Comparison of ENCODE assay signal across 32 cellular contexts in the genomic region with DNA sequence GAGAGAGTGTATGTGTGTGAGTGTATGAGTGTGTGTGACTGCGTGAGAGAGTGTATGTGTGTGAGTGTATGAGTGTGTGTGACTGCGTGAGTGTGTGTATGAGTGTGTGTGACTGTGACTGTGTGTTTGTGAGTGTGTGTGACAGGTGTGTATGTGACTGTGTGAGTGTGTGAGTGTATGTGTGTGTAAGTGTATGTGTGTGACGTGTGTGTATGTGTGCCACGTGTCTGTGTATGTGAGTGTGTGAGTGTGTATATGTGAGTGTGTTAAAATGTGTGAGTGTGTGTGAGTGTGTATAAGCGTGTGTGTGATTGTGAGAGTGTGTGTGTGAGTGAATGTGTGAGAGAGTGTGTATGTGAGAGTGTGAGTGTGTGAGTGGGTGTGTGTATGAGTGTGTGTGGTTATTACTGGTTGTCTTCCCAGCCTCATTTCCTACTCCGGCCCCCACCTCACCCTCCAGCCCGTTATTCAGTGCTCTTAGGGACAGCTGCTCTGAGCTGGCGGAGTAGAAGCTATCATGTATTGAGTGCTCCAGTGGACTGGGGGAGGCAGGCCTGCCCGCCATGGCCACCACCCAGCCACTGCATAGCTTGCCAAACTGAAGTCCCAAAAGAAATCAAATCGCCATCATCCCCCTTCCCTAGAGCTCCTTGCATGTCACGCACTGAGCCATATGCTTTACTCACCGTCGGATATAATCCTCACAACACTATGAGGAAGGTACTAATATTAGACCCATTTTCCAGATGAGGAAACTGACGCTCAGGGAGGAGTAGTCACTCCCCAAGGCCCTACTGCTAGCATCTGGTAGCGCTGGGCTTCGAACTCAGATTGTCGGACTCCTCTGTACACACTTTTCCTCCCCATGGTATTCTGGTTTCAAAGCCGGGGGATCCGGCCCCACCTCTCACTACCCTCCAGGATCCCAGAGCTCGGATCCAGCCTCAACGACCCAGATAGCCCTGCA. TPM values are rescaled to one million over a fixed set of nuclear protein-coding genes. Genes with fewer than 3 reads are reported as not detected.
A peak's percentile ranks its signal among the peaks of the same experiment; 100 is the strongest.
DNase-seq lines count a peak whose midpoint lies in the region; ATAC-seq, FAIRE-seq and TF ChIP-seq lines count a peak whose summit lies in the region.
"Had no signal": no experiment of that assay in that cellular context is flagged by ENCODE, and none has a peak within 500 bp of the region (broad histone marks: within the 10 kb centered on the region; RNA-seq: fewer than 3 reads in every experiment).

No MANE protein-coding gene starts in this region.

- TF ChIP-seq CTCF in cardiac muscle cell (IDR thresholded peaks at IDR 0.05; ENCODE audit: low read depth, low read length) (no peak), GM12878 (IDR thresholded peaks at IDR 0.05 in 2 of 3, conservative IDR thresholded peaks at IDR 0.05 in 1 of 3; ENCODE audit: control insufficient read depth in 2 of 3, extremely low read depth in 1 of 3, insufficient read depth in 1 of 3, low read depth in 3 of 3, low read length in 3 of 3) (no peak), upper lobe of right lung (IDR thresholded peaks at IDR 0.05) (no peak), pancreas (IDR thresholded peaks at IDR 0.05) (no peak), gastroesophageal sphincter (IDR thresholded peaks at IDR 0.05) (no peak)

- in situ Hi-C loops in GM12878 (cut with MboI): loop anchor here (5.0 kb wide), 1 partner anchor 382 kb away; no protein-coding TSS in a partner anchor

- no peaks in the 10 kb centered on the region for H4K20me1 ChIP-seq in GM12878 (ENCODE audit: control insufficient read depth, insufficient read depth)

- H2AFZ ChIP-seq in GM12878 (ENCODE audit: control insufficient read depth, low read depth, low read length): no peak overlapping the region

- H3K79me2 ChIP-seq in GM12878 (ENCODE audit: control insufficient read depth, insufficient read depth, low read length): no peaks in the 10 kb centered on the region
- no peaks in the 10 kb centered on the region for H3K79me2 ChIP-seq in mesendoderm (ENCODE audit: control insufficient read depth, insufficient read depth, low read length)

- H3K9me3 ChIP-seq in cardiac muscle cell (ENCODE audit: low read depth) (no peaks in the 10 kb centered on the region), GM12878 (replicated peaks; ENCODE audit: control insufficient read depth, insufficient read depth, low read length) (no peaks in the 10 kb centered on the region), upper lobe of right lung (no peaks in the 10 kb centered on the region), pancreas (no peaks in the 10 kb centered on the region), gastroesophageal sphincter (no peaks in the 10 kb centered on the region)
- H3K9me3 ChIP-seq: Peyer's patch, upper lobe of left lung had no signal

- no TSS peak for BruUV-seq in GM12878 (replicated peaks; lab: Mats Ljungman, UMichigan)

- H3K4me2 ChIP-seq in GM12878 (ENCODE audit: control insufficient read depth, insufficient read depth): no peak overlapping the region
- no peak overlapping the region for H3K4me2 ChIP-seq in mesendoderm (ENCODE audit: low read length)

- H3K23ac ChIP-seq in mesendoderm (ENCODE audit: low read length): no peak overlapping the region

- no peak overlapping the region for H4K5ac ChIP-seq in mesendoderm (ENCODE audit: low read length)

- TF ChIP-seq EP300 in GM12878 (IDR thresholded peaks at IDR 0.05; ENCODE audit: borderline replicate concordance in 1 of 2, control insufficient read depth in 1 of 2, low read depth in 2 of 2, low read length in 2 of 2): no peak
- no peak for TF ChIP-seq EP300 in gastroesophageal sphincter (IDR thresholded peaks at IDR 0.05)

- FAIRE-seq in GM12878 (lab: Jason Lieb, UNC) (peak; percentile 70), pancreas (lab: Jason Lieb, UNC) (no peak)
- FAIRE-seq: A204.1, endothelial cell of umbilical vein, frontal cortex had no signal

- H3K9ac ChIP-seq in GM12878 (ENCODE audit: control insufficient read depth, insufficient read depth, low read length) (no peak overlapping the region), mesendoderm (ENCODE audit: low read length) (no peak overlapping the region)

- no peaks in the 10 kb centered on the region for H3K79me1 ChIP-seq in mesendoderm (ENCODE audit: low read length)

- H3K4me1 ChIP-seq in cardiac muscle cell (ENCODE audit: low read depth) (peaks cover 51% of the 10 kb centered on the region), GM12878 (ENCODE audit: control insufficient read depth, insufficient read depth, low read length) (no peaks in the 10 kb centered on the region), mesendoderm (ENCODE audit: control insufficient read depth, low read depth, low read length) (no peaks in the 10 kb centered on the region), upper lobe of right lung (no peaks in the 10 kb centered on the region), pancreas (no peaks in the 10 kb centered on the region), gastroesophageal sphincter (no peaks in the 10 kb centered on the region)
- H3K4me1 ChIP-seq: Peyer's patch, upper lobe of left lung had no signal

- H3K27ac ChIP-seq in cardiac muscle cell (peak overlapping the region; percentile 95), GM12878 (ENCODE audit: control insufficient read depth, insufficient read depth) (no peak overlapping the region), mesendoderm (ENCODE audit: low read depth, low read length) (no peak overlapping the region), upper lobe of right lung (no peak overlapping the region), pancreas (no peak overlapping the region), gastroesophageal sphincter (no peak overlapping the region)
- H3K27ac ChIP-seq: dorsolateral prefrontal cortex, Peyer's patch, skin epidermis, upper lobe of left lung had no signal

- H3K18ac ChIP-seq in mesendoderm (ENCODE audit: low read length): no peak overlapping the region

- peak overlapping the region; percentile 7 for H3K56ac ChIP-seq in mesendoderm (ENCODE audit: low read length)

- DNase-seq in cardiac muscle cell (ENCODE audit: low read depth in 1 of 2, low spot score in 1 of 2) (no peak), Right ventricle myocardium inferior (ENCODE audit: missing footprints) (no peak), GM12878 (ENCODE audit: low read depth, low spot score) (no peak), mesendoderm (no peak), upper lobe of right lung (peak; percentile 25), pancreas (no peak)
- DNase-seq: activated CD4-positive, alpha-beta memory T cell treated with anti-CD3 and anti-CD28 coated beads, Interleukin-2, amount 10 ng/mL, durations not matched to agents 7 days and 5 days; activated naive CD4-positive, alpha-beta T cell treated with anti-CD3 and anti-CD28 coated beads, Interleukin-2, amount 50 U/mL, for 16 hours; amniotic stem cell; CD4-positive, CD25-positive, alpha-beta regulatory T cell; DMS79 treated with DMSO at 0.1 percent for 48 hours; GOT3; hypothalamus; NCI-H1417 treated with DMSO at 0.1 percent for 48 hours; NCI-H2081; NCI-H345; Peyer's patch; stimulated activated naive CD4-positive, alpha-beta T cell had no signal

- intact Hi-C loops in Right ventricle myocardium inferior (cut with DNase I) (loop anchor here (5.0 kb wide), 1 partner anchor 432 kb away; no protein-coding TSS in a partner anchor), GM12878 (cut with micrococcal nuclease; ENCODE audit: unreplicated experiment) (no loop called here), upper lobe of right lung (cut with DNase I) (loop anchor here (10.0 kb wide), 1 partner anchor 364 kb away; no protein-coding TSS in a partner anchor), pancreas (cut with DNase I) (loop anchor here in 2 of 3 donors (10.0 kb wide), 2 partner anchors 374 to 384 kb away; no protein-coding TSS in a partner anchor)

- H3K36me3 ChIP-seq in cardiac muscle cell: no peaks in the 10 kb centered on the region
- H3K36me3 ChIP-seq in GM12878 (ENCODE audit: control insufficient read depth in 2 of 2, insufficient read depth in 2 of 2, low read length in 1 of 2): no peaks in the 10 kb centered on the region
- no peaks in the 10 kb centered on the region for H3K36me3 ChIP-seq in mesendoderm (ENCODE audit: control insufficient read depth, insufficient read depth, low read length)
- no peaks in the 10 kb centered on the region for H3K36me3 ChIP-seq in upper lobe of right lung
- H3K36me3 ChIP-seq in pancreas: no peaks in the 10 kb centered on the region
- H3K36me3 ChIP-seq in gastroesophageal sphincter: no peaks in the 10 kb centered on the region
- H3K36me3 ChIP-seq: Peyer's patch, upper lobe of left lung had no signal

- H2BK120ac ChIP-seq in mesendoderm (ENCODE audit: low read depth, low read length): no peak overlapping the region

- H3K4ac ChIP-seq in mesendoderm (ENCODE audit: low read depth, low read length): no peak overlapping the region

- no peak overlapping the region for H2AK5ac ChIP-seq in mesendoderm (ENCODE audit: low read length)

- ATAC-seq in Right ventricle myocardium inferior: no peak
- ATAC-seq in GM12878: no peak
- peak; percentile 9 for ATAC-seq in upper lobe of right lung
- no peak for ATAC-seq in GM18873 (IDR thresholded peaks at IDR 0.05; ENCODE audit: low FRiP score, unreplicated experiment)
- no peak for ATAC-seq in pancreas
- ATAC-seq in gastroesophageal sphincter: no peak

- H2BK5ac ChIP-seq in mesendoderm (ENCODE audit: low read length): no peak overlapping the region

- H2BK15ac ChIP-seq in mesendoderm (replicated peaks; ENCODE audit: low read depth): no peak overlapping the region

- H3K27me3 ChIP-seq in cardiac muscle cell (no peaks in the 10 kb centered on the region), GM12878 (replicated peaks in 1 of 2; ENCODE audit: control insufficient read depth in 2 of 2, insufficient read depth in 2 of 2, low read length in 1 of 2) (no peaks in the 10 kb centered on the region), mesendoderm (ENCODE audit: insufficient read depth, low read length, poor library complexity) (no peaks in the 10 kb centered on the region), upper lobe of right lung (peaks cover 16% of the 10 kb centered on the region), pancreas (no peaks in the 10 kb centered on the region), gastroesophageal sphincter (peaks cover 50% of the 10 kb centered on the region)
- H3K27me3 ChIP-seq: Peyer's patch, upper lobe of left lung had no signal

- POLR2A ChIA-PET in GM12878 (lab: Charles Lee): no interaction called here

- H4K8ac ChIP-seq in mesendoderm (ENCODE audit: low read depth, low read length): no peak overlapping the region

- H3K4me3 ChIP-seq in cardiac muscle cell: no peak overlapping the region
- no peak overlapping the region for H3K4me3 ChIP-seq in GM12878
- H3K4me3 ChIP-seq in mesendoderm (ENCODE audit: low read length): no peak overlapping the region
- H3K4me3 ChIP-seq in upper lobe of right lung: no peak overlapping the region
- H3K4me3 ChIP-seq in pancreas: no peak overlapping the region
- H3K4me3 ChIP-seq in gastroesophageal sphincter: no peak overlapping the region
- H3K4me3 ChIP-seq: dorsolateral prefrontal cortex, Peyer's patch, skin epidermis, upper lobe of left lung had no signal

- SMC1A ChIA-PET in GM12878 (lab: Charles Lee; ENCODE audit: uncharacterized antibody, unreplicated experiment): interaction anchor here (1.2 to 1.4 kb wide), 2 partner anchors 21 to 35 kb away, joined by 3 to 6 read pairs; no protein-coding TSS in a partner anchor

- 65% methylated on average over 21 of the region's 21 CpGs for WGBS in GM12878 (ENCODE audit: insufficient coverage, insufficient replicate concordance, low lambda C conversion rate, missing lambda C conversion rate)
- 100% methylated on average over 4 of the region's 21 CpGs for WGBS in mesendoderm (ENCODE audit: extremely low coverage, insufficient coverage, low lambda C conversion rate)
- 71 to 76% methylated on average over 21 of the region's 21 CpGs for WGBS in pancreas, 2 donors
- WGBS in gastroesophageal sphincter (ENCODE audit: low coverage in 1 of 2), 2 donors: 81 to 91% methylated on average over 9 to 15 of the region's 21 CpGs

- RAD21 ChIA-PET in GM12878 (lab: Charles Lee; ENCODE audit: unreplicated experiment): no interaction called here

- no peak for TF ChIP-seq RAD21 in GM12878 (IDR thresholded peaks at IDR 0.05; ENCODE audit: insufficient read depth, low read depth, low read length)

- CTCF ChIA-PET in GM12878 (lab: Yijun Ruan, JAX): interaction anchor here (0.6 to 10.1 kb wide), 6 partner anchors 8 to 822 kb away, joined by 3 to 80 read pairs (median 4); no protein-coding TSS in a partner anchor

- no peak for TF ChIP-seq POLR2A in GM12878 (IDR thresholded peaks at IDR 0.05; ENCODE audit: low read depth, low read length)
- TF ChIP-seq POLR2A in gastroesophageal sphincter (IDR thresholded peaks at IDR 0.05): no peak

RNA-seq across cellular contexts. Expression of a gene that starts 10.3 kb away (rescaled TPM):
- total RNA-seq in cardiac muscle cell: 2.7 and 12.2 TPM in 2 replicates
- 19.8 and 65.0 TPM in 2 replicates for polyA plus RNA-seq in cardiac muscle cell
- 17,347 TPM for total RNA-seq in Right ventricle myocardium inferior
- not detected in 2 replicates for total RNA-seq in GM12878 (2013; cell fraction: nucleolus; rRNA removed)
- 0.44 and 0.62 TPM in 2 replicates for total RNA-seq in GM12878 (2014; rRNA removed)
- not detected in 2 replicates for total RNA-seq in GM12878 (2014; rRNA removed; fragmentation: Illumina TruSeq; extraction: Trizol)
- total RNA-seq in GM12878 (2021): 0.77 and 0.82 TPM in 2 replicates
- 2.1 TPM for polyA plus RNA-seq in GM12878 (2011; ENCODE audit: low read depth)
- 0.08 TPM in 1 of 2 replicates, not detected in the other for polyA plus RNA-seq in GM12878 (2011; rRNA removed)
- polyA plus RNA-seq in GM12878 (2011; cell fraction: cytosol; rRNA removed): 0.25 and 0.58 TPM in 2 replicates
- polyA plus RNA-seq in GM12878 (2011; cell fraction: nucleus; rRNA removed): 0.31 TPM in 1 of 2 replicates, not detected in the other
- polyA plus RNA-seq in GM12878 (2012): 1.3 and 1.7 TPM in 2 replicates
- polyA plus RNA-seq in GM12878 (2014; fragmentation: Illumina TruSeq; extraction: Trizol): 0.57 TPM in 1 of 2 replicates, not detected in the other
- polyA plus RNA-seq in GM12878 (2014; fragmentation: Nextera tagmentation; extraction: Ambion mirVana): 1 to 10 TPM; 1.8 TPM
- polyA plus RNA-seq in GM12878 (2014; rRNA removed): 0.46 and 0.50 TPM in 2 replicates
- polyA plus RNA-seq in GM12878 (2016; fragmentation: Nextera tagmentation; extraction: Ambion mirVana): under 1 TPM; 0.50 to 0.57 TPM
- 0.46 TPM in 1 of 2 replicates, not detected in the other for polyA minus RNA-seq in GM12878 (2011; rRNA and poly(A)+ RNA removed)
- polyA minus RNA-seq in GM12878 (2011; cell fraction: cytosol; rRNA and poly(A)+ RNA removed): not detected in 2 replicates
- not detected in 2 replicates for polyA minus RNA-seq in GM12878 (2011; cell fraction: nucleus; rRNA and poly(A)+ RNA removed)
- 0.06 TPM for polyA plus RNA-seq in mesendoderm (2013, experiment 1 of 2)
- not detected for polyA plus RNA-seq in mesendoderm (2013, experiment 2 of 2)
- total RNA-seq in upper lobe of right lung: not detected
- total RNA-seq in pancreas: 10 to 100 TPM in 1 of 6 donors, not detected in 5; 12.0 TPM
- 1 to 10 TPM; 1.6 to 7.1 TPM for polyA plus RNA-seq in pancreas
- not detected for total RNA-seq in gastroesophageal sphincter
- total RNA-seq: activated CD4-positive, alpha-beta memory T cell treated with anti-CD3 and anti-CD28 coated beads, Interleukin-2, amount 10 ng/mL, durations not matched to agents 7 days and 5 days; activated T-helper 2 cell treated with anti-CD3 and anti-CD28 coated beads, Interferon-gamma antibody, Interleukin-2, Interleukin-4, amounts not matched to agents 10 μg/mL and 5 μg/mL and 100 μg/mL, durations not matched to agents 14 hours and 24 hours and 36 hours; CD4-positive, CD25-positive, alpha-beta regulatory T cell; cerebellum; frontal cortex; liver; mononuclear cell; natural killer cell treated with Interleukin-12 subunit alpha and Interleukin-12 subunit beta and Interleukin-15 and Interleukin-18, amount 100 ng/mL, for 72 hours; omental fat pad; Peyer's patch; upper lobe of left lung had no signal
- polyA plus RNA-seq: CD4-positive, CD25-positive, alpha-beta regulatory T cell; endothelial cell of umbilical vein had no signal

Comparison
In these comparisons a context has a peak if more than half of its experiments do, and no peak if none do; other contexts are left out.
1. RNA of a gene that starts 10.3 kb away (total RNA-seq): 17,347 TPM in Right ventricle myocardium inferior (single experiment); 2.7 to 12.2 TPM in cardiac muscle cell, 0.44 to 0.82 TPM in GM12878, not detected in upper lobe of right lung (single experiment), 12.0 TPM in pancreas and not detected in gastroesophageal sphincter; every median in the first group is over 1,000 times any median in the second.